Comparison of ENCODE assay signal across 8 cellular contexts in genomic region chr15:78950906-78951840, GRCh38. TPM values are rescaled to one million over a fixed set of nuclear protein-coding genes. Genes with fewer than 3 reads are reported as not detected.
DNase-seq lines count a peak whose midpoint lies in the region; ATAC-seq and TF ChIP-seq lines count a peak whose summit lies in the region.

No MANE protein-coding gene starts in this region.

- peaks cover 16% of the 10 kb centered on the region for H3K4me1 ChIP-seq in DOHH2 (ENCODE audit: control insufficient read depth, low read length)
- H3K4me1 ChIP-seq in OCI-LY1 (ENCODE audit: insufficient read depth, low read length, severe bottlenecking): peaks cover 11% of the 10 kb centered on the region
- peaks cover 9 to 21% (median 10%) of the 10 kb centered on the region in 4 donors for H3K4me1 ChIP-seq in esophagus muscularis mucosa

- no peak for TF ChIP-seq POLR2A in esophagus muscularis mucosa (IDR thresholded peaks at IDR 0.05; ENCODE audit: low read depth)

- no peaks in the 10 kb centered on the region for H3K9me3 Mint-ChIP-seq in osteocyte (ENCODE audit: unreplicated experiment)

- H3K4me3 Mint-ChIP-seq in osteocyte (ENCODE audit: unreplicated experiment): no peak overlapping the region

- H3K4me1 Mint-ChIP-seq in osteocyte (ENCODE audit: unreplicated experiment): no peaks in the 10 kb centered on the region

- H2AFZ ChIP-seq in OCI-LY1 (ENCODE audit: low read length): no peak overlapping the region

- TF ChIP-seq CTCF in DOHH2 (IDR thresholded peaks at IDR 0.05; ENCODE audit: low read depth, low read length, poor library complexity, severe bottlenecking): no peak
- TF ChIP-seq CTCF in OCI-LY1 (IDR thresholded peaks at IDR 0.05; ENCODE audit: low read length): no peak
- peak in 2 of 3 experiments; percentile 8 to 42 for TF ChIP-seq CTCF in esophagus muscularis mucosa (IDR thresholded peaks at IDR 0.05)
- peak; percentile 30 for TF ChIP-seq CTCF in osteocyte (IDR thresholded peaks at IDR 0.05)

- no peak for ATAC-seq in GM21737 (IDR thresholded peaks at IDR 0.05; ENCODE audit: unreplicated experiment)

- intact Hi-C loops in esophagus muscularis mucosa (cut with DNase I): no loop called here

- no peak overlapping the region; the same call in 1 of the 2 replicates for H3K9ac ChIP-seq in OCI-LY1 (ENCODE audit: low read length)

- 59% methylated on average over 10 of the region's 10 CpGs for WGBS in esophagus muscularis mucosa

- H3K79me2 ChIP-seq in DOHH2 (ENCODE audit: control insufficient read depth, low read length): no peaks in the 10 kb centered on the region
- no peaks in the 10 kb centered on the region for H3K79me2 ChIP-seq in OCI-LY1 (ENCODE audit: insufficient read depth, low read length)

- H3K4me2 ChIP-seq in DOHH2 (ENCODE audit: low read length) (peak overlapping the region; percentile 65), OCI-LY1 (ENCODE audit: low read length) (peak overlapping the region; percentile 21; the same call in 1 of the 2 replicates)

- H4K20me1 ChIP-seq in DOHH2 (ENCODE audit: control insufficient read depth, insufficient read depth, low read depth, low read length) (no peaks in the 10 kb centered on the region), OCI-LY1 (ENCODE audit: insufficient read depth, low read length) (no peaks in the 10 kb centered on the region)

- DNase-seq in esophagus muscularis mucosa (ENCODE audit: extremely low spot score) (no peak), osteocyte (ENCODE audit: extremely low spot score, unreplicated experiment) (no peak), T1000 (lab: John Stamatoyannopoulos, UW) (no peak), SHP77 treated with DMSO at 0.1 percent for 48 hours (lab: John Stamatoyannopoulos, UW) (no peak), HUDEP-2 (lab: John Stamatoyannopoulos, UW; ENCODE audit: unreplicated experiment in 76 of 76) (no peak)

- H3F3A ChIP-seq in DOHH2 (ENCODE audit: control insufficient read depth, insufficient read depth): no peaks in the 10 kb centered on the region; the same call in 1 of the 2 replicates
- no peaks in the 10 kb centered on the region for H3F3A ChIP-seq in OCI-LY1 (ENCODE audit: insufficient read depth, low read length)

- H3K4me3 ChIP-seq in DOHH2 (ENCODE audit: low read length): peak overlapping the region; percentile 34
- H3K4me3 ChIP-seq in OCI-LY1 (ENCODE audit: low read depth, low read length, poor library complexity, severe bottlenecking): no peak overlapping the region
- no peak overlapping the region for H3K4me3 ChIP-seq in esophagus muscularis mucosa

- no peak for TF ChIP-seq EP300 in esophagus muscularis mucosa (IDR thresholded peaks at IDR 0.05)

- no peaks in the 10 kb centered on the region for H3K36me3 Mint-ChIP-seq in osteocyte (ENCODE audit: unreplicated experiment)

- H3K27me3 Mint-ChIP-seq in osteocyte (ENCODE audit: unreplicated experiment): peaks cover 59% of the 10 kb centered on the region

- H3K27ac ChIP-seq in DOHH2 (ENCODE audit: low read depth, low read length) (peak overlapping the region; percentile 7), OCI-LY1 (ENCODE audit: low read depth, low read length, poor library complexity, severe bottlenecking) (no peak overlapping the region), esophagus muscularis mucosa (replicated peaks in 1 of 4) (no peak overlapping the region)

- no peaks in the 10 kb centered on the region for H3K9me3 ChIP-seq in DOHH2 (ENCODE audit: control insufficient read depth, insufficient read depth, low read length)
- H3K9me3 ChIP-seq in OCI-LY1 (ENCODE audit: low read length): no peaks in the 10 kb centered on the region
- H3K9me3 ChIP-seq in esophagus muscularis mucosa: no peaks in the 10 kb centered on the region

- no peaks in the 10 kb centered on the region for H3K27me3 ChIP-seq in DOHH2 (ENCODE audit: control insufficient read depth, low read length)
- H3K27me3 ChIP-seq in OCI-LY1 (ENCODE audit: insufficient read depth, low read length): no peaks in the 10 kb centered on the region
- no peaks in the 10 kb centered on the region for H3K27me3 ChIP-seq in esophagus muscularis mucosa

- no peaks in the 10 kb centered on the region for H3K36me3 ChIP-seq in DOHH2 (ENCODE audit: control insufficient read depth, low read length)
- H3K36me3 ChIP-seq in OCI-LY1 (ENCODE audit: insufficient read depth, low read length): no peaks in the 10 kb centered on the region
- H3K36me3 ChIP-seq in esophagus muscularis mucosa: no peaks in the 10 kb centered on the region

- H3K27ac Mint-ChIP-seq in osteocyte (ENCODE audit: unreplicated experiment): no peak overlapping the region

- H3K9me2 ChIP-seq in DOHH2 (replicated peaks; ENCODE audit: control insufficient read depth, low read length) (no peaks in the 10 kb centered on the region), OCI-LY1 (ENCODE audit: low read depth, low read length) (no peaks in the 10 kb centered on the region)

RNA-seq across cellular contexts. Expression of gene CTSH, which starts 6.3 kb away (rescaled TPM):
- total RNA-seq in esophagus muscularis mucosa: 100 to 1,000 TPM in 1 of 4 donors, 10 to 100 TPM in 3; 56.1 to 114 (median 74.9) TPM
- 6.1 and 6.4 TPM in 2 replicates for total RNA-seq in osteocyte

Comparison
In these comparisons a context has a peak if more than half of its experiments do, and no peak if none do; other contexts are left out.
1. CTCF ChIP-seq: peak in esophagus muscularis mucosa (2 of 3) and osteocyte (single experiment); none in DOHH2 (single experiment) and OCI-LY1 (single experiment).